ENCODE assay signal across 10 cellular contexts in the genomic region with DNA sequence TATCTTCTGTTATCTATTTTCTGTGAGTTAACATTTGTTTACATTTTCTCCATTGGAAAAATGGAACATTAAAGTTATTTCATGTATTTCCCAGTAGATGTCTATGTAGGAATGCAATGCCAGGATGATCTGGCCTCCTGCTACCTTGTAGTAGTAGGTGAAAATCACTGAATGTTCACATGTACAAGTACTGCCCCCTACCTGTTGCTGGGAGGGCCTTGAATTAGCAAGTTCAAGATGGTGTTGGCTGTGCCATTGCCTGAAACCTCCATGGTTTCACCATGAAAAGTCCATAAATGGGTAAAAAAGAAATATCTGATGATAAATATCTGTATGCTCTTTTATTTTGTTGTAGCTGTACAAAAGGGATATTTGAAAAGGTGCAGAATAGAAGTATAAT. TPM values are rescaled to one million over a fixed set of nuclear protein-coding genes. Genes with fewer than 3 reads are reported as not detected.
DNase-seq lines count a peak whose midpoint lies in the region; ATAC-seq, FAIRE-seq and TF ChIP-seq lines count a peak whose summit lies in the region.
"Had no signal": no experiment of that assay in that cellular context is flagged by ENCODE, and none has a peak within 500 bp of the region (broad histone marks: within the 10 kb centered on the region; RNA-seq: fewer than 3 reads in every experiment).

No MANE protein-coding gene starts in this region.

- no peaks in the 10 kb centered on the region for H3K4me1 ChIP-seq in Peyer's patch
- H3K4me1 ChIP-seq in spleen, result no peaks in the 10 kb centered on the region

- TF ChIP-seq POLR2A in Peyer's patch (IDR thresholded peaks at IDR 0.05), result no peak
- no peak for TF ChIP-seq POLR2A in spleen (IDR thresholded peaks at IDR 0.05)
- TF ChIP-seq POLR2A in H54 (IDR thresholded peaks at IDR 0.05; ENCODE audit: low read depth, low read length), result no peak

- H3K27me3 Mint-ChIP-seq in activated CD8-positive, alpha-beta memory T cell treated with anti-CD3 and anti-CD28 coated beads, Interleukin-2, amount 10 ng/mL, durations not matched to agents 7 days and 5 days, result no peaks in the 10 kb centered on the region
- H3K27me3 Mint-ChIP-seq in effector memory CD8-positive, alpha-beta T cell, result no peaks in the 10 kb centered on the region
- H3K27me3 Mint-ChIP-seq: CD8-positive, alpha-beta memory T cell had no signal

- no peak for FAIRE-seq in H54 (lab: Jason Lieb, UNC)
- FAIRE-seq: kidney had no signal

- H3K9me3 Mint-ChIP-seq in activated CD8-positive, alpha-beta memory T cell treated with anti-CD3 and anti-CD28 coated beads, Interleukin-2, amount 10 ng/mL, durations not matched to agents 7 days and 5 days (ENCODE audit: low read depth), result no peaks in the 10 kb centered on the region
- H3K9me3 Mint-ChIP-seq in effector memory CD8-positive, alpha-beta T cell, result no peaks in the 10 kb centered on the region
- H3K9me3 Mint-ChIP-seq: CD8-positive, alpha-beta memory T cell had no signal

- H3K4me1 Mint-ChIP-seq in activated CD8-positive, alpha-beta memory T cell treated with anti-CD3 and anti-CD28 coated beads, Interleukin-2, amount 10 ng/mL, durations not matched to agents 7 days and 5 days, result peaks cover 53% of the 10 kb centered on the region
- peaks cover 3 to 19% of the 10 kb centered on the region in 2 donors for H3K4me1 Mint-ChIP-seq in effector memory CD8-positive, alpha-beta T cell (ENCODE audit: low read depth in 2 of 2)

- peaks cover 3 to 100% (median 3%) of the 10 kb centered on the region in 3 donors for H3K36me3 ChIP-seq in Peyer's patch
- peaks cover 0 to 100% (median 97%) of the 10 kb centered on the region in 6 donors for H3K36me3 ChIP-seq in spleen

- peak overlapping the region; percentile 26 for H3K27ac Mint-ChIP-seq in activated CD8-positive, alpha-beta memory T cell treated with anti-CD3 and anti-CD28 coated beads, Interleukin-2, amount 10 ng/mL, durations not matched to agents 7 days and 5 days
- H3K27ac Mint-ChIP-seq in effector memory CD8-positive, alpha-beta T cell, result no peak overlapping the region

- H3K27me3 ChIP-seq in Peyer's patch (no peaks in the 10 kb centered on the region), spleen (replicated peaks in 1 of 7) (no peaks in the 10 kb centered on the region)

- peak; percentile 34 for ATAC-seq in activated CD8-positive, alpha-beta memory T cell treated with anti-CD3 and anti-CD28 coated beads, Interleukin-2, amount 10 ng/mL, durations not matched to agents 7 days and 5 days
- peak; percentile 65 for ATAC-seq in effector memory CD8-positive, alpha-beta T cell (replicated peaks)

- no peaks in the 10 kb centered on the region for H3K9me3 ChIP-seq in Peyer's patch
- no peaks in the 10 kb centered on the region for H3K9me3 ChIP-seq in spleen

- CTCF ChIA-PET in activated CD8-positive, alpha-beta memory T cell treated with anti-CD3 and anti-CD28 coated beads, Interleukin-2, amount 10 ng/mL, durations not matched to agents 7 days and 5 days (lab: Charles Lee), result interaction anchor here (1.5 to 3.7 kb wide), 5 partner anchors 9 to 106 kb away, joined by 5 to 21 read pairs (median 9); a partner anchor contains a TSS

- intact Hi-C loops in spleen (cut with DNase I; ENCODE audit: low total_unique reads), result no loop called here

- peaks cover 68% of the 10 kb centered on the region for H3K36me3 Mint-ChIP-seq in activated CD8-positive, alpha-beta memory T cell treated with anti-CD3 and anti-CD28 coated beads, Interleukin-2, amount 10 ng/mL, durations not matched to agents 7 days and 5 days
- H3K36me3 Mint-ChIP-seq in effector memory CD8-positive, alpha-beta T cell (ENCODE audit: insufficient read depth), result peaks cover 56% of the 10 kb centered on the region

- H3K27ac ChIP-seq in Peyer's patch (no peak overlapping the region), spleen (no peak overlapping the region)

- TF ChIP-seq CTCF in Peyer's patch (IDR thresholded peaks at IDR 0.05) (peak in 4 of 6 experiments; percentile 8 to 49 (median 44)), spleen (IDR thresholded peaks at IDR 0.05 in 8 of 11, conservative IDR thresholded peaks at IDR 0.05 in 3 of 11) (peak in 7 of 11 experiments; percentile 13 to 53 (median 27))

- peak; percentile 56 for DNase-seq in activated CD8-positive, alpha-beta memory T cell treated with anti-CD3 and anti-CD28 coated beads, Interleukin-2, amount 10 ng/mL, durations not matched to agents 7 days and 5 days
- no peak for DNase-seq in activated CD8-positive, alpha-beta memory T cell treated with anti-CD3 and anti-CD28 coated beads for 24 hours
- DNase-seq in Peyer's patch, result peak in 2 of 3 donors; percentile 26 to 49
- peak; percentile 9 to 16 (median 11) for DNase-seq in effector memory CD8-positive, alpha-beta T cell
- no peak for DNase-seq in spleen
- no peak for DNase-seq in superior temporal gyrus (ENCODE audit: extremely low spot score)
- no peak for DNase-seq in NK-92 treated with Interleukin-12 subunit alpha and Interleukin-12 subunit beta, amount 100 ng/mL, for 24 hours (lab: John Stamatoyannopoulos, UW)
- no peak for DNase-seq in H54 (ENCODE audit: insufficient read length, low spot score)
- DNase-seq: kidney had no signal

- H3K4me3 Mint-ChIP-seq in activated CD8-positive, alpha-beta memory T cell treated with anti-CD3 and anti-CD28 coated beads, Interleukin-2, amount 10 ng/mL, durations not matched to agents 7 days and 5 days, result no peak overlapping the region
- no peak overlapping the region for H3K4me3 Mint-ChIP-seq in effector memory CD8-positive, alpha-beta T cell
- H3K4me3 Mint-ChIP-seq: CD8-positive, alpha-beta memory T cell had no signal

- H3K4me3 ChIP-seq in Peyer's patch (no peak overlapping the region), spleen (no peak overlapping the region)

RNA-seq across cellular contexts. Expression of a gene that starts 30.7 kb away (rescaled TPM):
- 100 to 1,000 TPM; 307 to 424 TPM for total RNA-seq in activated CD8-positive, alpha-beta memory T cell treated with anti-CD3 and anti-CD28 coated beads, Interleukin-2, amount 10 ng/mL, durations not matched to agents 7 days and 5 days
- 100 to 1,000 TPM in 3 of 4 donors, 10 to 100 TPM in 1; 81.7 to 140 (median 111) TPM for total RNA-seq in Peyer's patch
- 100 to 1,000 TPM; 146 to 252 (median 211) TPM for total RNA-seq in spleen
- polyA plus RNA-seq in spleen, result 10 to 100 TPM; 63.5 to 81.8 (median 77.4) TPM

RNA-seq across cellular contexts. Expression of a gene that starts 58.2 kb away (rescaled TPM):
- 1 to 10 TPM in 1 of 2 experiments, under 1 TPM in 1; 0.75 to 1.1 TPM for total RNA-seq in activated CD8-positive, alpha-beta memory T cell treated with anti-CD3 and anti-CD28 coated beads, Interleukin-2, amount 10 ng/mL, durations not matched to agents 7 days and 5 days
- total RNA-seq in Peyer's patch, result 1 to 10 TPM in 1 of 4 donors, not detected in 3; 1.6 TPM
- 1 to 10 TPM in 3 of 7 donors, under 1 TPM in 4; 0.57 to 1.3 (median 0.94) TPM for total RNA-seq in spleen
- polyA plus RNA-seq in spleen, result under 1 TPM; 0.19 to 0.35 (median 0.24) TPM

RNA-seq across cellular contexts. Expression of a gene that starts 58.3 kb away (rescaled TPM):
- 10 to 100 TPM; 21.6 to 31.9 TPM for total RNA-seq in activated CD8-positive, alpha-beta memory T cell treated with anti-CD3 and anti-CD28 coated beads, Interleukin-2, amount 10 ng/mL, durations not matched to agents 7 days and 5 days
- total RNA-seq in Peyer's patch (10 to 100 TPM; 44.6 to 85.6 (median 54.3) TPM), spleen (10 to 100 TPM in 5 of 7 donors, 1 to 10 TPM in 2; 6.9 to 16.9 (median 12.9) TPM)
- polyA plus RNA-seq in spleen, result 1 to 10 TPM; 5.0 to 6.2 (median 5.1) TPM

Comparison
In these comparisons a context has a peak if more than half of its experiments do, and no peak if none do; other contexts are left out.
1. DNase-seq: peak in activated CD8-positive, alpha-beta memory T cell treated with anti-CD3 and anti-CD28 coated beads, Interleukin-2, amount 10 ng/mL, durations not matched to agents 7 days and 5 days (single experiment), Peyer's patch (2 of 3) and effector memory CD8-positive, alpha-beta T cell (3 of 3); none in activated CD8-positive, alpha-beta memory T cell treated with anti-CD3 and anti-CD28 coated beads for 24 hours (single experiment), spleen (single experiment), superior temporal gyrus (single experiment), NK-92 treated with Interleukin-12 subunit alpha and Interleukin-12 subunit beta, amount 100 ng/mL, for 24 hours (single experiment) and H54 (single experiment).